Comparison of ENCODE assay signal across 8 cellular contexts in the genomic region with DNA sequence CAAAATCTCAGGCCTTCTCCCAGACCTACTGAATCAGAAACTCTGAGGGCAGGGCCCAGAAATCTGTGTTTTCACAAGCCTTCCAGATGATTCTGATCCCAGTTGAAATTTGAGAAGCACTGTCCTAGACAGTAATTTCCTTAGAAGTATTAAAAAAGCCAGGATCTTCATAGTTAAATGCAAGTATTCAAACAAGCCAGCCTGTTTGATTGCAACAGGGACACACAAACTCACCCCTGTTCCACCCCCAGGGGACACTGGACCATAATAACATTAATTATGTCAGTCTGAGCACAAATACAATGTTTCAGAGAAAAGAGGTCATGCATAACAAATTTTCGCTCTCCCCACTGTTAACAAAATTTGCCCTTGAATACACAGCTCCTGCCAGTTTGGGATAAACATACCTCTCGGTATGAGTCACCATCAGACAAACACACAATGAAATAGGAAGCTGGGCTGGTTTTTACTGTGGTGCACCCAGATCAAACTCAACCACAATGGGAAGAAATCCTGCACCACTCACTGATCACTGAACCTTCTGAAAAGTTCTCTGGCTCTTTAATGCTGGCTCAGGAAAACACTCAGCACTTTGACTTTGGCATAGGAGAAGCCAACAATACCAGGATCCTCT. TPM values are rescaled to one million over a fixed set of nuclear protein-coding genes. Genes with fewer than 3 reads are reported as not detected.
DNase-seq lines count a peak whose midpoint lies in the region; ATAC-seq, FAIRE-seq and TF ChIP-seq lines count a peak whose summit lies in the region.

No MANE protein-coding gene starts in this region.

- in situ Hi-C loops in GM23248 (cut with MboI), result no loop called here

- POLR2A ChIA-PET in PC-3 (lab: Charles Lee; ENCODE audit: unreplicated experiment), result no interaction called here

- H3K9me2 ChIP-seq in GM23248 (ENCODE audit: insufficient read depth) (no peaks in the 10 kb centered on the region), PC-3 (replicated peaks; ENCODE audit: low read length) (no peaks in the 10 kb centered on the region)

- no peaks in the 10 kb centered on the region for H3K36me3 ChIP-seq in GM23248 (ENCODE audit: low read depth)
- H3K36me3 ChIP-seq in PC-3 (ENCODE audit: low read depth, low read length), result no peaks in the 10 kb centered on the region
- H3K36me3 ChIP-seq in sigmoid colon, result no peaks in the 10 kb centered on the region

- H3K4me3 ChIP-seq in GM23248 (no peak overlapping the region), PC-3 (ENCODE audit: low read length) (no peak overlapping the region), fibroblast of mammary gland (ENCODE audit: control insufficient read depth, low read depth, low read length) (no peak overlapping the region), sigmoid colon (no peak overlapping the region)

- TF ChIP-seq CTCF in PC-3 (conservative IDR thresholded peaks at IDR 0.05; ENCODE audit: low read depth, low read length) (no peak), fibroblast of mammary gland (conservative IDR thresholded peaks at IDR 0.05; ENCODE audit: control insufficient read depth, insufficient read depth, low read depth, low read length) (no peak), sigmoid colon (IDR thresholded peaks at IDR 0.05) (no peak)

- ATAC-seq in PC-3, result peak; percentile 94

- H4K20me1 ChIP-seq in GM23248 (ENCODE audit: insufficient read depth), result no peaks in the 10 kb centered on the region
- no peaks in the 10 kb centered on the region for H4K20me1 ChIP-seq in PC-3 (ENCODE audit: low read length)

- H3K4me2 ChIP-seq in GM23248 (ENCODE audit: unreplicated experiment) (peak overlapping the region; percentile 22), PC-3 (ENCODE audit: low read length) (peak overlapping the region; percentile 64)

- no peak for FAIRE-seq in GM12892 (lab: Jason Lieb, UNC)

- H3F3A ChIP-seq in GM23248 (ENCODE audit: insufficient read depth) (peaks cover 24% of the 10 kb centered on the region), PC-3 (ENCODE audit: low read length, unreplicated experiment) (peaks cover 10% of the 10 kb centered on the region)

- 3 to 4% methylated on average over 2 of the region's 2 CpGs for WGBS in GM23248 (ENCODE audit: low coverage in 1 of 2, low lambda C conversion rate in 2 of 2, missing lambda C conversion rate in 2 of 2), 2 experiments
- 24 to 39% methylated on average over 2 of the region's 2 CpGs for WGBS in sigmoid colon, 2 donors

- no peak overlapping the region for H2AFZ ChIP-seq in GM23248
- H2AFZ ChIP-seq in PC-3 (ENCODE audit: low read length), result no peak overlapping the region

- DNase-seq in GM23248 (peak; percentile 83), PC-3 (peak; percentile 89), fibroblast of mammary gland (ENCODE audit: low read depth) (peak; percentile 77), sigmoid colon (no peak), NCI-H1436 treated with DMSO at 0.1 percent for 48 hours (lab: John Stamatoyannopoulos, UW) (no peak), mesenteric fat pad (ENCODE audit: low spot score) (no peak), GM12892 (ENCODE audit: insufficient read length) (no peak)
- no peak for DNase-seq in activated CD8-positive, alpha-beta memory T cell treated with anti-CD3 and anti-CD28 coated beads for 24 hours

- H3K9ac ChIP-seq in GM23248 (no peak overlapping the region), PC-3 (ENCODE audit: low read length) (no peak overlapping the region)

- TF ChIP-seq POLR2A in sigmoid colon (IDR thresholded peaks at IDR 0.05) (no peak), GM12892 (IDR thresholded peaks at IDR 0.05; ENCODE audit: low read depth, low read length) (no peak)

- H3K9me3 ChIP-seq in GM23248 (ENCODE audit: low read depth) (no peaks in the 10 kb centered on the region), PC-3 (ENCODE audit: low read length) (no peaks in the 10 kb centered on the region), sigmoid colon (peaks cover 0 to 6% (median 0%) of the 10 kb centered on the region in 4 donors)

- CTCF ChIA-PET in PC-3 (lab: Charles Lee), result interaction anchor here (1.0 kb wide), 1 partner anchor 10 kb away, joined by 4 read pairs; no protein-coding TSS in a partner anchor

- no TSS peak for BruUV-seq in PC-3 (replicated peaks; lab: Mats Ljungman, UMichigan)

- H3K79me2 ChIP-seq in GM23248 (ENCODE audit: insufficient read depth), result no peaks in the 10 kb centered on the region
- no peaks in the 10 kb centered on the region for H3K79me2 ChIP-seq in PC-3 (ENCODE audit: low read length)

- H3K27ac ChIP-seq in GM23248, result no peak overlapping the region
- H3K27ac ChIP-seq in PC-3 (ENCODE audit: low read length), result peak overlapping the region; percentile 66
- H3K27ac ChIP-seq in sigmoid colon, result peak overlapping the region; percentile 24 to 67 (median 41)

- peaks cover 4% of the 10 kb centered on the region; the same call in 1 of the 2 replicates for H3K27me3 ChIP-seq in GM23248 (replicated peaks; ENCODE audit: insufficient read depth)
- no peaks in the 10 kb centered on the region for H3K27me3 ChIP-seq in PC-3 (ENCODE audit: low read length)
- H3K27me3 ChIP-seq in sigmoid colon, result no peaks in the 10 kb centered on the region

- intact Hi-C loops in PC-3 (cut with micrococcal nuclease) (loop anchor here (5.0 kb wide), 1 partner anchor 164 kb away; no protein-coding TSS in a partner anchor), sigmoid colon (cut with DNase I) (no loop called here)

- no peak for TF ChIP-seq EP300 in sigmoid colon (IDR thresholded peaks at IDR 0.05)

- H3K4me1 ChIP-seq in GM23248 (ENCODE audit: insufficient read depth) (peaks cover 14% of the 10 kb centered on the region), PC-3 (ENCODE audit: insufficient read depth, low read length) (peaks cover 45% of the 10 kb centered on the region), sigmoid colon (peaks cover 0 to 14% (median 13%) of the 10 kb centered on the region in 4 donors)

RNA-seq across cellular contexts. Expression of a gene that starts 34.3 kb away (rescaled TPM):
- 0.54 and 4.3 TPM in 2 replicates for total RNA-seq in GM23248 (2014; rRNA removed; shearing (Covaris generic))
- 0.78 and 0.98 TPM in 2 replicates for polyA plus RNA-seq in GM23248 (2016; fragmentation: Nextera tagmentation; extraction: Ambion mirVana)
- 12.3 and 13.8 TPM in 2 replicates for total RNA-seq in PC-3 (2014; rRNA removed)
- 100 to 1,000 TPM in 1 of 4 donors, 10 to 100 TPM in 3; 41.9 to 127 (median 73.9) TPM for total RNA-seq in sigmoid colon
- 10 to 100 TPM; 46.8 to 49.5 (median 47.9) TPM for polyA plus RNA-seq in sigmoid colon
- 103 TPM for total RNA-seq in mesenteric fat pad
- polyA plus RNA-seq in GM12892 (2012; ENCODE audit: missing spikeins), result 33.6 TPM

Comparison
In these comparisons a context has a peak if more than half of its experiments do, and no peak if none do; other contexts are left out.
1. DNase-seq: peak in GM23248 (single experiment), PC-3 (single experiment) and fibroblast of mammary gland (single experiment); none in sigmoid colon (single experiment), NCI-H1436 treated with DMSO at 0.1 percent for 48 hours (single experiment), activated CD8-positive, alpha-beta memory T cell treated with anti-CD3 and anti-CD28 coated beads for 24 hours (single experiment), mesenteric fat pad (single experiment) and GM12892 (single experiment).